In the genomic region with DNA sequence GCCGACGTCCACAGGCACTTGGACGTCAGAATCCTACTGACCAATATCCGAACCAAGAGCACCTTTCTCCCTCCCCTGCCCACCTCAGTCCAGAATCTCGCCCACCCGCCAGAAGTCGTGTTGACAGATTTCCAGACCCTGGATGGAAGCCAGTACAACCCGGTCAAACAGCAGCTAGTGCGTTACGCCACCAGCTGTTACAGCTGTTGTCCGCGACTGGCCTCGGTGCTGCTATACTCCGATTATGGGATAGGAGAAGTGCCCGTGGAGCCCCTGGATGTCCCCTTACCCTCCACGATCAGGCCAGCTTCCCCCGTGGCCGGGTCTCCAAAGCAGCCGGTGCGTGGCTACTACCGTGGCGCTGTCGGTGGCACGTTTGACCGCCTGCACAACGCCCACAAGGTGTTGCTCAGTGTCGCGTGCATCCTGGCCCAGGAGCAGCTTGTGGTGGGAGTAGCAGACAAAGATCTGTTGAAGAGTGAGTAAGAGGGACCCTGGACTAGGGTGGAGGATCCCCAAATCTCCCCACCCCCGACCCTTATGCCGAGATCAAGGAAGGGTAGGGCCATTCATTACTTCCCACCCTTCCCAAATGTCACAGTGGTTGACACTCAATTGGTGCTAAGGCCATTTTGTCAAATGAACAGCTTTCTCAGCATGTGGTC, we compare ENCODE assay signal across 1 cellular context.
A peak's percentile ranks its signal among the peaks of the same experiment; 100 is the strongest.
TF ChIP-seq lines count a peak whose summit lies in the region.

No MANE protein-coding gene starts in this region.

TF ChIP-seq in HepG2, 621 proteins besides CTCF, POLR2A, EP300 and RAD21 (continued from another document and continues in another):
- TF ChIP-seq KDM4B (CRISPR knock-in tag; IDR thresholded peaks at IDR 0.05), result no peak
- TF ChIP-seq, protein P1, sequence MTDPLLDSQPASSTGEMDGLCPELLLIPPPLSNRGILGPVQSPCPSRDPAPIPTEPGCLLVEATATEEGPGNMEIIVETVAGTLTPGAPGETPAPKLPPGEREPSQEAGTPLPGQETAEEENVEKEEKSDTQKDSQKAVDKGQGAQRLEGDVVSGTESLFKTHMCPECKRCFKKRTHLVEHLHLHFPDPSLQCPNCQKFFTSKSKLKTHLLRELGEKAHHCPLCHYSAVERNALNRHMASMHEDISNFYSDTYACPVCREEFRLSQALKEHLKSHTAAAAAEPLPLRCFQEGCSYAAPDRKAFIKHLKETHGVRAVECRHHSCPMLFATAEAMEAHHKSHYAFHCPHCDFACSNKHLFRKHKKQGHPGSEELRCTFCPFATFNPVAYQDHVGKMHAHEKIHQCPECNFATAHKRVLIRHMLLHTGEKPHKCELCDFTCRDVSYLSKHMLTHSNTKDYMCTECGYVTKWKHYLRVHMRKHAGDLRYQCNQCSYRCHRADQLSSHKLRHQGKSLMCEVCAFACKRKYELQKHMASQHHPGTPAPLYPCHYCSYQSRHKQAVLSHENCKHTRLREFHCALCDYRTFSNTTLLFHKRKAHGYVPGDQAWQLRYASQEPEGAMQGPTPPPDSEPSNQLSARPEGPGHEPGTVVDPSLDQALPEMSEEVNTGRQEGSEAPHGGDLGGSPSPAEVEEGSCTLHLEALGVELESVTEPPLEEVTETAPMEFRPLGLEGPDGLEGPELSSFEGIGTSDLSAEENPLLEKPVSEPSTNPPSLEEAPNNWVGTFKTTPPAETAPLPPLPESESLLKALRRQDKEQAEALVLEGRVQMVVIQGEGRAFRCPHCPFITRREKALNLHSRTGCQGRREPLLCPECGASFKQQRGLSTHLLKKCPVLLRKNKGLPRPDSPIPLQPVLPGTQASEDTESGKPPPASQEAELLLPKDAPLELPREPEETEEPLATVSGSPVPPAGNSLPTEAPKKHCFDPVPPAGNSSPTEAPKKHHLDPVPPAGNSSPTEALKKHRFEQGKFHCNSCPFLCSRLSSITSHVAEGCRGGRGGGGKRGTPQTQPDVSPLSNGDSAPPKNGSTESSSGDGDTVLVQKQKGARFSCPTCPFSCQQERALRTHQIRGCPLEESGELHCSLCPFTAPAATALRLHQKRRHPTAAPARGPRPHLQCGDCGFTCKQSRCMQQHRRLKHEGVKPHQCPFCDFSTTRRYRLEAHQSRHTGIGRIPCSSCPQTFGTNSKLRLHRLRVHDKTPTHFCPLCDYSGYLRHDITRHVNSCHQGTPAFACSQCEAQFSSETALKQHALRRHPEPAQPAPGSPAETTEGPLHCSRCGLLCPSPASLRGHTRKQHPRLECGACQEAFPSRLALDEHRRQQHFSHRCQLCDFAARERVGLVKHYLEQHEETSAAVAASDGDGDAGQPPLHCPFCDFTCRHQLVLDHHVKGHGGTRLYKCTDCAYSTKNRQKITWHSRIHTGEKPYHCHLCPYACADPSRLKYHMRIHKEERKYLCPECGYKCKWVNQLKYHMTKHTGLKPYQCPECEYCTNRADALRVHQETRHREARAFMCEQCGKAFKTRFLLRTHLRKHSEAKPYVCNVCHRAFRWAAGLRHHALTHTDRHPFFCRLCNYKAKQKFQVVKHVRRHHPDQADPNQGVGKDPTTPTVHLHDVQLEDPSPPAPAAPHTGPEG (CRISPR knock-in tag; IDR thresholded peaks at IDR 0.05), result no peak
- no peak for TF ChIP-seq ZNF816 (CRISPR knock-in tag; IDR thresholded peaks at IDR 0.05; ENCODE audit: borderline replicate concordance)
- 0 out of 2 replicates have a peak, but pooled peaks have one; percentile 39 for TF ChIP-seq CREB1 (IDR thresholded peaks at IDR 0.05)
- no peak for TF ChIP-seq CREB1 (CRISPR knock-in tag; IDR thresholded peaks at IDR 0.05)
- TF ChIP-seq ZNF776 (CRISPR knock-in tag; IDR thresholded peaks at IDR 0.05), result no peak
- no peak for TF ChIP-seq FLYWCH1 (CRISPR knock-in tag; IDR thresholded peaks at IDR 0.05)
- TF ChIP-seq, protein P2, sequence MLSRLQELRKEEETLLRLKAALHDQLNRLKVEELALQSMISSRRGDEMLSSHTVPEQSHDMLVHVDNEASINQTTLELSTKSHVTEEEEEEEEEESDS (CRISPR knock-in tag; IDR thresholded peaks at IDR 0.05; ENCODE audit: borderline replicate concordance), result no peak
- TF ChIP-seq, protein P3, sequence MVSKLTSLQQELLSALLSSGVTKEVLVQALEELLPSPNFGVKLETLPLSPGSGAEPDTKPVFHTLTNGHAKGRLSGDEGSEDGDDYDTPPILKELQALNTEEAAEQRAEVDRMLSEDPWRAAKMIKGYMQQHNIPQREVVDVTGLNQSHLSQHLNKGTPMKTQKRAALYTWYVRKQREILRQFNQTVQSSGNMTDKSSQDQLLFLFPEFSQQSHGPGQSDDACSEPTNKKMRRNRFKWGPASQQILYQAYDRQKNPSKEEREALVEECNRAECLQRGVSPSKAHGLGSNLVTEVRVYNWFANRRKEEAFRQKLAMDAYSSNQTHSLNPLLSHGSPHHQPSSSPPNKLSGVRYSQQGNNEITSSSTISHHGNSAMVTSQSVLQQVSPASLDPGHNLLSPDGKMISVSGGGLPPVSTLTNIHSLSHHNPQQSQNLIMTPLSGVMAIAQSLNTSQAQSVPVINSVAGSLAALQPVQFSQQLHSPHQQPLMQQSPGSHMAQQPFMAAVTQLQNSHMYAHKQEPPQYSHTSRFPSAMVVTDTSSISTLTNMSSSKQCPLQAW (CRISPR knock-in tag; IDR thresholded peaks at IDR 0.05), result no peak
- TF ChIP-seq ZNF224 (CRISPR knock-in tag; IDR thresholded peaks at IDR 0.05), result no peak
- TF ChIP-seq, protein P4, sequence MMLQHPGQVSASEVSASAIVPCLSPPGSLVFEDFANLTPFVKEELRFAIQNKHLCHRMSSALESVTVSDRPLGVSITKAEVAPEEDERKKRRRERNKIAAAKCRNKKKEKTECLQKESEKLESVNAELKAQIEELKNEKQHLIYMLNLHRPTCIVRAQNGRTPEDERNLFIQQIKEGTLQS (CRISPR knock-in tag; IDR thresholded peaks at IDR 0.05), result no peak; the same call in 1 of the 2 replicates
- TF ChIP-seq, protein P5, sequence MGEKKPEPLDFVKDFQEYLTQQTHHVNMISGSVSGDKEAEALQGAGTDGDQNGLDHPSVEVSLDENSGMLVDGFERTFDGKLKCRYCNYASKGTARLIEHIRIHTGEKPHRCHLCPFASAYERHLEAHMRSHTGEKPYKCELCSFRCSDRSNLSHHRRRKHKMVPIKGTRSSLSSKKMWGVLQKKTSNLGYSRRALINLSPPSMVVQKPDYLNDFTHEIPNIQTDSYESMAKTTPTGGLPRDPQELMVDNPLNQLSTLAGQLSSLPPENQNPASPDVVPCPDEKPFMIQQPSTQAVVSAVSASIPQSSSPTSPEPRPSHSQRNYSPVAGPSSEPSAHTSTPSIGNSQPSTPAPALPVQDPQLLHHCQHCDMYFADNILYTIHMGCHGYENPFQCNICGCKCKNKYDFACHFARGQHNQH (CRISPR knock-in tag; IDR thresholded peaks at IDR 0.05), result no peak; the same call in 1 of the 2 replicates
- TF ChIP-seq ZNF34 (CRISPR knock-in tag; IDR thresholded peaks at IDR 0.05; ENCODE audit: borderline replicate concordance), result no peak
- TF ChIP-seq, protein P6, sequence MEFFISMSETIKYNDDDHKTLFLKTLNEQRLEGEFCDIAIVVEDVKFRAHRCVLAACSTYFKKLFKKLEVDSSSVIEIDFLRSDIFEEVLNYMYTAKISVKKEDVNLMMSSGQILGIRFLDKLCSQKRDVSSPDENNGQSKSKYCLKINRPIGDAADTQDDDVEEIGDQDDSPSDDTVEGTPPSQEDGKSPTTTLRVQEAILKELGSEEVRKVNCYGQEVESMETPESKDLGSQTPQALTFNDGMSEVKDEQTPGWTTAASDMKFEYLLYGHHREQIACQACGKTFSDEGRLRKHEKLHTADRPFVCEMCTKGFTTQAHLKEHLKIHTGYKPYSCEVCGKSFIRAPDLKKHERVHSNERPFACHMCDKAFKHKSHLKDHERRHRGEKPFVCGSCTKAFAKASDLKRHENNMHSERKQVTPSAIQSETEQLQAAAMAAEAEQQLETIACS (CRISPR knock-in tag; IDR thresholded peaks at IDR 0.05), result no peak
- TF ChIP-seq CBX2 (IDR thresholded peaks at IDR 0.05; ENCODE audit: low read depth, low read length), result no peak
- no peak for TF ChIP-seq CBX2 (CRISPR knock-in tag; IDR thresholded peaks at IDR 0.05; ENCODE audit: low read depth)
- TF ChIP-seq, protein P7, sequence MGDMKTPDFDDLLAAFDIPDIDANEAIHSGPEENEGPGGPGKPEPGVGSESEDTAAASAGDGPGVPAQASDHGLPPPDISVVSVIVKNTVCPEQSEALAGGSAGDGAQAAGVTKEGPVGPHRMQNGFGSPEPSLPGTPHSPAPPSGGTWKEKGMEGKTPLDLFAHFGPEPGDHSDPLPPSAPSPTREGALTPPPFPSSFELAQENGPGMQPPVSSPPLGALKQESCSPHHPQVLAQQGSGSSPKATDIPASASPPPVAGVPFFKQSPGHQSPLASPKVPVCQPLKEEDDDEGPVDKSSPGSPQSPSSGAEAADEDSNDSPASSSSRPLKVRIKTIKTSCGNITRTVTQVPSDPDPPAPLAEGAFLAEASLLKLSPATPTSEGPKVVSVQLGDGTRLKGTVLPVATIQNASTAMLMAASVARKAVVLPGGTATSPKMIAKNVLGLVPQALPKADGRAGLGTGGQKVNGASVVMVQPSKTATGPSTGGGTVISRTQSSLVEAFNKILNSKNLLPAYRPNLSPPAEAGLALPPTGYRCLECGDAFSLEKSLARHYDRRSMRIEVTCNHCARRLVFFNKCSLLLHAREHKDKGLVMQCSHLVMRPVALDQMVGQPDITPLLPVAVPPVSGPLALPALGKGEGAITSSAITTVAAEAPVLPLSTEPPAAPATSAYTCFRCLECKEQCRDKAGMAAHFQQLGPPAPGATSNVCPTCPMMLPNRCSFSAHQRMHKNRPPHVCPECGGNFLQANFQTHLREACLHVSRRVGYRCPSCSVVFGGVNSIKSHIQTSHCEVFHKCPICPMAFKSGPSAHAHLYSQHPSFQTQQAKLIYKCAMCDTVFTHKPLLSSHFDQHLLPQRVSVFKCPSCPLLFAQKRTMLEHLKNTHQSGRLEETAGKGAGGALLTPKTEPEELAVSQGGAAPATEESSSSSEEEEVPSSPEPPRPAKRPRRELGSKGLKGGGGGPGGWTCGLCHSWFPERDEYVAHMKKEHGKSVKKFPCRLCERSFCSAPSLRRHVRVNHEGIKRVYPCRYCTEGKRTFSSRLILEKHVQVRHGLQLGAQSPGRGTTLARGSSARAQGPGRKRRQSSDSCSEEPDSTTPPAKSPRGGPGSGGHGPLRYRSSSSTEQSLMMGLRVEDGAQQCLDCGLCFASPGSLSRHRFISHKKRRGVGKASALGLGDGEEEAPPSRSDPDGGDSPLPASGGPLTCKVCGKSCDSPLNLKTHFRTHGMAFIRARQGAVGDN (CRISPR knock-in tag; IDR thresholded peaks at IDR 0.05), result peak; percentile 63
- no peak for TF ChIP-seq ZNF616 (CRISPR knock-in tag; IDR thresholded peaks at IDR 0.05; ENCODE audit: low read depth)
- no peak for TF ChIP-seq CAMTA2 (CRISPR knock-in tag; IDR thresholded peaks at IDR 0.05; ENCODE audit: borderline replicate concordance)
- TF ChIP-seq, protein P8, sequence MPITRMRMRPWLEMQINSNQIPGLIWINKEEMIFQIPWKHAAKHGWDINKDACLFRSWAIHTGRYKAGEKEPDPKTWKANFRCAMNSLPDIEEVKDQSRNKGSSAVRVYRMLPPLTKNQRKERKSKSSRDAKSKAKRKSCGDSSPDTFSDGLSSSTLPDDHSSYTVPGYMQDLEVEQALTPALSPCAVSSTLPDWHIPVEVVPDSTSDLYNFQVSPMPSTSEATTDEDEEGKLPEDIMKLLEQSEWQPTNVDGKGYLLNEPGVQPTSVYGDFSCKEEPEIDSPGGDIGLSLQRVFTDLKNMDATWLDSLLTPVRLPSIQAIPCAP (CRISPR knock-in tag; IDR thresholded peaks at IDR 0.05; ENCODE audit: low read depth), result 0 out of 2 replicates have a peak, but pooled peaks have one; percentile 6
- TF ChIP-seq, protein P9, sequence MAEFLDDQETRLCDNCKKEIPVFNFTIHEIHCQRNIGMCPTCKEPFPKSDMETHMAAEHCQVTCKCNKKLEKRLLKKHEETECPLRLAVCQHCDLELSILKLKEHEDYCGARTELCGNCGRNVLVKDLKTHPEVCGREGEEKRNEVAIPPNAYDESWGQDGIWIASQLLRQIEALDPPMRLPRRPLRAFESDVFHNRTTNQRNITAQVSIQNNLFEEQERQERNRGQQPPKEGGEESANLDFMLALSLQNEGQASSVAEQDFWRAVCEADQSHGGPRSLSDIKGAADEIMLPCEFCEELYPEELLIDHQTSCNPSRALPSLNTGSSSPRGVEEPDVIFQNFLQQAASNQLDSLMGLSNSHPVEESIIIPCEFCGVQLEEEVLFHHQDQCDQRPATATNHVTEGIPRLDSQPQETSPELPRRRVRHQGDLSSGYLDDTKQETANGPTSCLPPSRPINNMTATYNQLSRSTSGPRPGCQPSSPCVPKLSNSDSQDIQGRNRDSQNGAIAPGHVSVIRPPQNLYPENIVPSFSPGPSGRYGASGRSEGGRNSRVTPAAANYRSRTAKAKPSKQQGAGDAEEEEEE (CRISPR knock-in tag; IDR thresholded peaks at IDR 0.05; ENCODE audit: borderline replicate concordance), result no peak
- no peak for TF ChIP-seq PHF8 (CRISPR knock-in tag; IDR thresholded peaks at IDR 0.05)
- peak; percentile 33; the same call in 1 of the 2 replicates for TF ChIP-seq ZNF331 (CRISPR knock-in tag; IDR thresholded peaks at IDR 0.05)
- no peak; the same call in 1 of the 2 replicates for TF ChIP-seq ZNF446 (CRISPR knock-in tag; IDR thresholded peaks at IDR 0.05)
- TF ChIP-seq, protein P10, sequence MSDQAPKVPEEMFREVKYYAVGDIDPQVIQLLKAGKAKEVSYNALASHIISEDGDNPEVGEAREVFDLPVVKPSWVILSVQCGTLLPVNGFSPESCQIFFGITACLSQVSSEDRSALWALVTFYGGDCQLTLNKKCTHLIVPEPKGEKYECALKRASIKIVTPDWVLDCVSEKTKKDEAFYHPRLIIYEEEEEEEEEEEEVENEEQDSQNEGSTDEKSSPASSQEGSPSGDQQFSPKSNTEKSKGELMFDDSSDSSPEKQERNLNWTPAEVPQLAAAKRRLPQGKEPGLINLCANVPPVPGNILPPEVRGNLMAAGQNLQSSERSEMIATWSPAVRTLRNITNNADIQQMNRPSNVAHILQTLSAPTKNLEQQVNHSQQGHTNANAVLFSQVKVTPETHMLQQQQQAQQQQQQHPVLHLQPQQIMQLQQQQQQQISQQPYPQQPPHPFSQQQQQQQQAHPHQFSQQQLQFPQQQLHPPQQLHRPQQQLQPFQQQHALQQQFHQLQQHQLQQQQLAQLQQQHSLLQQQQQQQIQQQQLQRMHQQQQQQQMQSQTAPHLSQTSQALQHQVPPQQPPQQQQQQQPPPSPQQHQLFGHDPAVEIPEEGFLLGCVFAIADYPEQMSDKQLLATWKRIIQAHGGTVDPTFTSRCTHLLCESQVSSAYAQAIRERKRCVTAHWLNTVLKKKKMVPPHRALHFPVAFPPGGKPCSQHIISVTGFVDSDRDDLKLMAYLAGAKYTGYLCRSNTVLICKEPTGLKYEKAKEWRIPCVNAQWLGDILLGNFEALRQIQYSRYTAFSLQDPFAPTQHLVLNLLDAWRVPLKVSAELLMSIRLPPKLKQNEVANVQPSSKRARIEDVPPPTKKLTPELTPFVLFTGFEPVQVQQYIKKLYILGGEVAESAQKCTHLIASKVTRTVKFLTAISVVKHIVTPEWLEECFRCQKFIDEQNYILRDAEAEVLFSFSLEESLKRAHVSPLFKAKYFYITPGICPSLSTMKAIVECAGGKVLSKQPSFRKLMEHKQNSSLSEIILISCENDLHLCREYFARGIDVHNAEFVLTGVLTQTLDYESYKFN (CRISPR knock-in tag; conservative IDR thresholded peaks at IDR 0.05), result 0 out of 2 replicates have a peak, but pooled peaks have one; percentile 8
- TF ChIP-seq SNRNP70 (IDR thresholded peaks at IDR 0.05; ENCODE audit: low read depth, low read length), result no peak
- TF ChIP-seq ZNF598 (CRISPR knock-in tag; IDR thresholded peaks at IDR 0.05; ENCODE audit: borderline replicate concordance), result peak; percentile 74; the same call in 1 of the 2 replicates
- no peak for TF ChIP-seq ARNTL (CRISPR knock-in tag; IDR thresholded peaks at IDR 0.05)
- TF ChIP-seq TARDBP (CRISPR knock-in tag; IDR thresholded peaks at IDR 0.05), result no peak
- TF ChIP-seq NFE2L2 (IDR thresholded peaks at IDR 0.05; ENCODE audit: low read length), result no peak
- no peak for TF ChIP-seq ZNF552 (CRISPR knock-in tag; IDR thresholded peaks at IDR 0.05; ENCODE audit: borderline replicate concordance)
- TF ChIP-seq, protein P11, sequence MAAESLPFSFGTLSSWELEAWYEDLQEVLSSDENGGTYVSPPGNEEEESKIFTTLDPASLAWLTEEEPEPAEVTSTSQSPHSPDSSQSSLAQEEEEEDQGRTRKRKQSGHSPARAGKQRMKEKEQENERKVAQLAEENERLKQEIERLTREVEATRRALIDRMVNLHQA (CRISPR knock-in tag; IDR thresholded peaks at IDR 0.05), result no peak
